In the genomic region with DNA sequence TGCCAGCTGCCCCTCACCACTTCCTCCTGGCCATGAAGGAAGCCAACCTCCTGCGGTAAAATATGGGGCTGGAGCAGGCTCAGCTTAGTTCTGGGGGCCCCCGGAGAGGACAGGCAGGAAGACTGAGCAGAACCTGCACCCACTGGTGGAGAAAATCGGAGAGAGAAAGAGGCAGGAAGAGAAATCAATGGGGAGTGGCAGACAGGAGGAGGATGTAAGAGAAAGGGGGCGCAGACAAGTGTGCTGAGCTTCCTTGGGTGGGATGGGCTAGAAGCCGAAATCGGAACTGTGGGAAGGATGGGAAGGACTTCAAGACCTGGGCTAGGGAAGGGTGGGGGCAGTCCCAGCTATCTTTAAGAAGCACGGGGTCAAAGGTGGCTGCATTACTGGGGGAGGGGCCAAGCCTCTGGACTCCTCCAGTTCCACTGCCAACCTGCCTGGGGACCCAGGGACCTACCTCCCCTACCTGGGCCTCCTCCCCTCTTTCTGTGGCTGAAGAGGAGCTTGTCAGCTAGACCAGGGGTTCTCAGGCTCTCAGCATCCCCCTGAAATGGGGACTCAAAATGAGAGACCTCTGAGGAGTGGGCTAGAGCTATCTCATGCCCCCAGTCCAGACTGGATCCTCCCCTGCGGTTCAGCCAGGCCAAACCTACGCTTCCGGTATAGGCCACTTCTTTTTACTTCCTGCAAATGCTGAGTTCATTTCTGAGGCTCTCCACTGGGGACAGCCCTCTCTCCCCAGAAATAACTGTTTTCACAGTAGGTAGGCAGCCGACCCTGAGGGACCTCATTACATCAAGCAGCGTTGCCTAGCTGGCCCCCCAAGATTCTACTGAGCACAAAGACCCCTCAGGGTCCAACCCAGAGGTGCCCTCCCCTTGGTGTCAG, we compare ENCODE assay signal across 1 cellular context.
TF ChIP-seq lines count a peak whose summit lies in the region.

No MANE protein-coding gene starts in this region.

TF ChIP-seq in IMR-90, 13 proteins besides CTCF, POLR2A, EP300 and RAD21 (continued from another document):
- TF ChIP-seq ELK1 (IDR thresholded peaks at IDR 0.05; ENCODE audit: borderline replicate concordance, low read depth, low read length) (no peak), CEBPB (IDR thresholded peaks at IDR 0.05; ENCODE audit: low read depth, low read length) (no peak)
